Comparison of ENCODE assay signal across 1 cellular context in the genomic region with DNA sequence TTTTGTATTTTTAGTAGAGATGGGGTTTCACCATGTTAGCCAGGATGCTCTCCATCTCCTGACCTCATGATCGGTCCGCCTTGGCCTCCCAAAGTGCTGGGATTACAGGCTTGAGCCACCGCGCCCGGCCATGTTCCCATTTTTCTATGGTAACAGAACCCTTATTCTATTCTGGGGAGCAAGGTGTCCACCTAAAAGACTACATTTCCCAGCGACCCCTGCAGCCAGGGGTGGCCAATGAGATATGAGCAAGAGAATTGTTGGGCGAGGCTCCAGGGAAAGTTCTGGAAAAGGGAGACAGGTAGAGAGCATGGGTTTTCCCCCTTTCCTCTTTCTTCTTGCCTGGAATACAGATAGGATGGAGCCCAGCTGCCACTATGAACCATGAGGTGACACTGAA.
TF ChIP-seq lines count a peak whose summit lies in the region.

No MANE protein-coding gene starts in this region.

TF ChIP-seq in GM23338, 12 proteins besides CTCF, POLR2A, EP300 and RAD21 (continued from another document):
- TF ChIP-seq, protein P1, sequence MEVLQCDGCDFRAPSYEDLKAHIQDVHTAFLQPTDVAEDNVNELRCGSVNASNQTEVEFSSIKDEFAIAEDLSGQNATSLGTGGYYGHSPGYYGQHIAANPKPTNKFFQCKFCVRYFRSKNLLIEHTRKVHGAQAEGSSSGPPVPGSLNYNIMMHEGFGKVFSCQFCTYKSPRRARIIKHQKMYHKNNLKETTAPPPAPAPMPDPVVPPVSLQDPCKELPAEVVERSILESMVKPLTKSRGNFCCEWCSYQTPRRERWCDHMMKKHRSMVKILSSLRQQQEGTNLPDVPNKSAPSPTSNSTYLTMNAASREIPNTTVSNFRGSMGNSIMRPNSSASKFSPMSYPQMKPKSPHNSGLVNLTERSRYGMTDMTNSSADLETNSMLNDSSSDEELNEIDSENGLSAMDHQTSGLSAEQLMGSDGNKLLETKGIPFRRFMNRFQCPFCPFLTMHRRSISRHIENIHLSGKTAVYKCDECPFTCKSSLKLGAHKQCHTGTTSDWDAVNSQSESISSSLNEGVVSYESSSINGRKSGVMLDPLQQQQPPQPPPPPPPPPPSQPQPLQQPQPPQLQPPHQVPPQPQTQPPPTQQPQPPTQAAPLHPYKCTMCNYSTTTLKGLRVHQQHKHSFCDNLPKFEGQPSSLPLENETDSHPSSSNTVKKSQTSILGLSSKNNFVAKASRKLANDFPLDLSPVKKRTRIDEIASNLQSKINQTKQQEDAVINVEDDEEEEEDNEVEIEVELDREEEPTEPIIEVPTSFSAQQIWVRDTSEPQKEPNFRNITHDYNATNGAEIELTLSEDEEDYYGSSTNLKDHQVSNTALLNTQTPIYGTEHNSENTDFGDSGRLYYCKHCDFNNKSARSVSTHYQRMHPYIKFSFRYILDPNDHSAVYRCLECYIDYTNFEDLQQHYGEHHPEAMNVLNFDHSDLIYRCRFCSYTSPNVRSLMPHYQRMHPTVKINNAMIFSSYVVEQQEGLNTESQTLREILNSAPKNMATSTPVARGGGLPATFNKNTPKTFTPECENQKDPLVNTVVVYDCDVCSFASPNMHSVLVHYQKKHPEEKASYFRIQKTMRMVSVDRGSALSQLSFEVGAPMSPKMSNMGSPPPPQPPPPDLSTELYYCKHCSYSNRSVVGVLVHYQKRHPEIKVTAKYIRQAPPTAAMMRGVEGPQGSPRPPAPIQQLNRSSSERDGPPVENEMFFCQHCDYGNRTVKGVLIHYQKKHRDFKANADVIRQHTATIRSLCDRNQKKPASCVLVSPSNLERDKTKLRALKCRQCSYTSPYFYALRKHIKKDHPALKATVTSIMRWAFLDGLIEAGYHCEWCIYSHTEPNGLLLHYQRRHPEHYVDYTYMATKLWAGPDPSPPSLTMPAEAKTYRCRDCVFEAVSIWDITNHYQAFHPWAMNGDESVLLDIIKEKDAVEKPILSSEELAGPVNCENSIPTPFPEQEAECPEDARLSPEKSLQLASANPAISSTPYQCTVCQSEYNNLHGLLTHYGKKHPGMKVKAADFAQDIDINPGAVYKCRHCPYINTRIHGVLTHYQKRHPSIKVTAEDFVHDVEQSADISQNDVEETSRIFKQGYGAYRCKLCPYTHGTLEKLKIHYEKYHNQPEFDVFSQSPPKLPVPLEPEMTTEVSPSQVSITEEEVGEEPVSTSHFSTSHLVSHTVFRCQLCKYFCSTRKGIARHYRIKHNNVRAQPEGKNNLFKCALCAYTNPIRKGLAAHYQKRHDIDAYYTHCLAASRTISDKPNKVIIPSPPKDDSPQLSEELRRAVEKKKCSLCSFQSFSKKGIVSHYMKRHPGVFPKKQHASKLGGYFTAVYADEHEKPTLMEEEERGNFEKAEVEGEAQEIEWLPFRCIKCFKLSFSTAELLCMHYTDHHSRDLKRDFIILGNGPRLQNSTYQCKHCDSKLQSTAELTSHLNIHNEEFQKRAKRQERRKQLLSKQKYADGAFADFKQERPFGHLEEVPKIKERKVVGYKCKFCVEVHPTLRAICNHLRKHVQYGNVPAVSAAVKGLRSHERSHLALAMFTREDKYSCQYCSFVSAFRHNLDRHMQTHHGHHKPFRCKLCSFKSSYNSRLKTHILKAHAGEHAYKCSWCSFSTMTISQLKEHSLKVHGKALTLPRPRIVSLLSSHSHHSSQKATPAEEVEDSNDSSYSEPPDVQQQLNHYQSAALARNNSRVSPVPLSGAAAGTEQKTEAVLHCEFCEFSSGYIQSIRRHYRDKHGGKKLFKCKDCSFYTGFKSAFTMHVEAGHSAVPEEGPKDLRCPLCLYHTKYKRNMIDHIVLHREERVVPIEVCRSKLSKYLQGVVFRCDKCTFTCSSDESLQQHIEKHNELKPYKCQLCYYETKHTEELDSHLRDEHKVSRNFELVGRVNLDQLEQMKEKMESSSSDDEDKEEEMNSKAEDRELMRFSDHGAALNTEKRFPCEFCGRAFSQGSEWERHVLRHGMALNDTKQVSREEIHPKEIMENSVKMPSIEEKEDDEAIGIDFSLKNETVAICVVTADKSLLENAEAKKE (CRISPR knock-in tag; IDR thresholded peaks at IDR 0.05), result no peak
